12 cellular contexts compared by ENCODE assay signal in the genomic region with DNA sequence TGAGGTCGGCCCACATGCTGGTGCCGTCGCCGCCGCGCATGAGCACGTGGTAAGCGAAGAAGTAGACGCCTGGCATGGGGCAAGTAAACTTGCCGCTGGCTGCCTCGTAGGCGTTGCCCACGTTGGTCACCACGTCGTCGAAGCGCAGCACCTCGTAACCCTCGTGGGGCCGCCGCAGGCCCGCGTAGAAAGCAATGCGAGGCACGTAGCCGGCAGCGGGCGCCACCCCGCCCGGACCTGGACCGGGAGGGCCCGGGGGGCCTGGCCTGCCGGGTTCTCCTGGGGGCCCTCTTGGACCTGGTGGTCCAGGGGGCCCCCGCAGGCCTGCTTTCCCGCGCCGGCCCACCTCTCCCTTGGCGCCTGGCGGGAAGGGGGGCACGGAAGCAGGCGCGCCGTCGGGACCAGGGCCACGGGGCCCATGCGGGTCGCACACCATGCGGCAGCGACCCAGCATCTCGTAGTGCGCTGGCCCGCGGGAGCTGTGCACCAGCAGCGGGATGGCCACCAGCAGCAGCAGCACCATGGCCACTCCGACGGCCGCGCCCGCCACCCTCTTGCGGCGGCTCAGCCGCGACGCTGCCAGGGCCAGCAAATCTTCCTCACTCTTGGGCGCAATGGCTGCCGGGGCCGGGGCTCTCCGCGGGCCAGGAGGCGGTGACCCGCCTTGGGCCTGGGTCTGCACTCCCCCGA. TPM values are rescaled to one million over a fixed set of nuclear protein-coding genes. Genes with fewer than 3 reads are reported as not detected.
DNase-seq lines count a peak whose midpoint lies in the region; ATAC-seq and TF ChIP-seq lines count a peak whose summit lies in the region.
"Had no signal": no experiment of that assay in that cellular context is flagged by ENCODE, and none has a peak within 500 bp of the region (broad histone marks: within the 10 kb centered on the region; RNA-seq: fewer than 3 reads in every experiment).

No MANE protein-coding gene starts in this region.

- H4K20me1 ChIP-seq in PC-3 (ENCODE audit: low read length) = no peaks in the 10 kb centered on the region

- no peak for TF ChIP-seq POLR2A in suprapubic skin (IDR thresholded peaks at IDR 0.05)

- H3K9me2 ChIP-seq in PC-3 (replicated peaks; ENCODE audit: low read length) = no peaks in the 10 kb centered on the region

- peak overlapping the region; percentile 94 for H2AFZ ChIP-seq in PC-3 (ENCODE audit: low read length)

- POLR2A ChIA-PET in PC-3 (lab: Charles Lee; ENCODE audit: unreplicated experiment) = no interaction called here

- no peak overlapping the region for H3K4me3 Mint-ChIP-seq in activated naive CD4-positive, alpha-beta T cell treated with anti-CD3 and anti-CD28 coated beads, Interleukin-2, amount 50 U/mL, for 24 hours
- no peak overlapping the region for H3K4me3 Mint-ChIP-seq in activated naive CD4-positive, alpha-beta T cell treated with anti-CD3 and anti-CD28 coated beads, Interleukin-2, amount 10 ng/mL, durations not matched to agents 7 days and 5 days

- ATAC-seq in PC-3 = no peak

- no TSS peak for BruUV-seq in PC-3 (replicated peaks; lab: Mats Ljungman, UMichigan)

- TF ChIP-seq CTCF in PC-3 (conservative IDR thresholded peaks at IDR 0.05; ENCODE audit: low read depth, low read length) = no peak
- no peak for TF ChIP-seq CTCF in suprapubic skin (IDR thresholded peaks at IDR 0.05)
- TF ChIP-seq CTCF in GM13977 (IDR thresholded peaks at IDR 0.05; ENCODE audit: extremely low read depth, insufficient read depth, missing control alignments) = no peak

- WGBS in suprapubic skin = 39% methylated on average over 36 of the region's 72 CpGs

- no peak for DNase-seq in activated naive CD4-positive, alpha-beta T cell treated with anti-CD3 and anti-CD28 coated beads, Interleukin-2, amount 10 ng/mL, durations not matched to agents 7 days and 5 days
- DNase-seq in PC-3 (no peak), suprapubic skin (ENCODE audit: low spot score in 2 of 2) (no peak), GM13977 (ENCODE audit: low spot score) (no peak), NCI-H748 treated with DMSO at 0.1 percent for 48 hours (lab: John Stamatoyannopoulos, UW) (no peak)
- no peak for DNase-seq in stimulated activated CD4-positive, alpha-beta T cell treated with anti-CD3 and anti-CD28 coated beads, Interleukin-12 subunit alpha, Interleukin-12 subunit beta, amount 100 ng/mL, for 4 hours

- H3K4me2 ChIP-seq in PC-3 (ENCODE audit: low read length) = peak overlapping the region; percentile 98

- H3K4me1 ChIP-seq in PC-3 (ENCODE audit: insufficient read depth, low read length) = no peaks in the 10 kb centered on the region
- peaks cover 23% of the 10 kb centered on the region; the same call in 1 of the 2 replicates for H3K4me1 ChIP-seq in iPS-20b (ENCODE audit: insufficient read depth, low read length)
- peaks cover 38% of the 10 kb centered on the region for H3K4me1 ChIP-seq in suprapubic skin

- H3K9ac ChIP-seq in PC-3 (ENCODE audit: low read length) = no peak overlapping the region
- H3K9ac ChIP-seq in iPS-20b (ENCODE audit: low read depth, low read length) = no peak overlapping the region

- H3K27ac Mint-ChIP-seq in activated naive CD4-positive, alpha-beta T cell treated with anti-CD3 and anti-CD28 coated beads, Interleukin-2, amount 50 U/mL, for 24 hours = peak overlapping the region; percentile 55
- H3K27ac Mint-ChIP-seq in activated naive CD4-positive, alpha-beta T cell treated with anti-CD3 and anti-CD28 coated beads, Interleukin-2, amount 10 ng/mL, durations not matched to agents 7 days and 5 days = no peak overlapping the region
- H3K27ac Mint-ChIP-seq: HFFc6 had no signal

- in situ Hi-C loops in GM13977 (cut with MboI; ENCODE audit: low pct_unique_long_range_greater_than_20kb, low sequenced_read_pairs, unreplicated experiment) = no loop called here

- no peak for TF ChIP-seq EP300 in suprapubic skin (IDR thresholded peaks at IDR 0.05)

- peaks cover 2% of the 10 kb centered on the region for H3K36me3 Mint-ChIP-seq in activated naive CD4-positive, alpha-beta T cell treated with anti-CD3 and anti-CD28 coated beads, Interleukin-2, amount 50 U/mL, for 24 hours
- H3K36me3 Mint-ChIP-seq in activated naive CD4-positive, alpha-beta T cell treated with anti-CD3 and anti-CD28 coated beads, Interleukin-2, amount 10 ng/mL, durations not matched to agents 7 days and 5 days = peaks cover 11% of the 10 kb centered on the region

- no peak overlapping the region for H3K27ac ChIP-seq in PC-3 (ENCODE audit: low read length)
- H3K27ac ChIP-seq in iPS-20b (ENCODE audit: low read length) = no peak overlapping the region
- no peak overlapping the region for H3K27ac ChIP-seq in suprapubic skin
- H3K27ac ChIP-seq: right atrium auricular region had no signal

- intact Hi-C loops in PC-3 (cut with micrococcal nuclease) = loop anchor here (2.0 kb wide), 1 partner anchor 47 kb away; no protein-coding TSS in a partner anchor

- H3K4me3 ChIP-seq in PC-3 (ENCODE audit: low read length) = peak overlapping the region; percentile 78
- H3K4me3 ChIP-seq in iPS-20b (ENCODE audit: low read length) = peak overlapping the region; percentile 56; the same call in 1 of the 2 replicates
- peak overlapping the region; percentile 43 for H3K4me3 ChIP-seq in suprapubic skin

- no peaks in the 10 kb centered on the region for H3K36me3 ChIP-seq in PC-3 (ENCODE audit: low read depth, low read length)
- peaks cover 3% of the 10 kb centered on the region; the same call in 1 of the 2 replicates for H3K36me3 ChIP-seq in iPS-20b (ENCODE audit: insufficient read depth, low read depth, low read length)
- H3K36me3 ChIP-seq in suprapubic skin = no peaks in the 10 kb centered on the region
- H3K36me3 ChIP-seq: right atrium auricular region had no signal

- peaks cover 52% of the 10 kb centered on the region for H3K27me3 Mint-ChIP-seq in activated naive CD4-positive, alpha-beta T cell treated with anti-CD3 and anti-CD28 coated beads, Interleukin-2, amount 50 U/mL, for 24 hours
- peaks cover 96% of the 10 kb centered on the region for H3K27me3 Mint-ChIP-seq in activated naive CD4-positive, alpha-beta T cell treated with anti-CD3 and anti-CD28 coated beads, Interleukin-2, amount 10 ng/mL, durations not matched to agents 7 days and 5 days

- H3K4me1 Mint-ChIP-seq in activated naive CD4-positive, alpha-beta T cell treated with anti-CD3 and anti-CD28 coated beads, Interleukin-2, amount 50 U/mL, for 24 hours = peaks cover 27% of the 10 kb centered on the region
- peaks cover 23% of the 10 kb centered on the region for H3K4me1 Mint-ChIP-seq in activated naive CD4-positive, alpha-beta T cell treated with anti-CD3 and anti-CD28 coated beads, Interleukin-2, amount 10 ng/mL, durations not matched to agents 7 days and 5 days

- no peaks in the 10 kb centered on the region for H3K9me3 Mint-ChIP-seq in activated naive CD4-positive, alpha-beta T cell treated with anti-CD3 and anti-CD28 coated beads, Interleukin-2, amount 50 U/mL, for 24 hours
- H3K9me3 Mint-ChIP-seq in activated naive CD4-positive, alpha-beta T cell treated with anti-CD3 and anti-CD28 coated beads, Interleukin-2, amount 10 ng/mL, durations not matched to agents 7 days and 5 days = no peaks in the 10 kb centered on the region
- H3K9me3 Mint-ChIP-seq: HFFc6 had no signal

- H3K27me3 ChIP-seq in PC-3 (ENCODE audit: low read length) (no peaks in the 10 kb centered on the region), iPS-20b (ENCODE audit: insufficient read depth, low read length) (peaks cover 100% of the 10 kb centered on the region), suprapubic skin (peaks cover 48% of the 10 kb centered on the region)

- H3K9me3 ChIP-seq in PC-3 (ENCODE audit: low read length) (no peaks in the 10 kb centered on the region), iPS-20b (ENCODE audit: insufficient read depth, low read depth, low read length) (peaks cover 8% of the 10 kb centered on the region; the same call in 1 of the 2 replicates), suprapubic skin (no peaks in the 10 kb centered on the region)
- H3K9me3 ChIP-seq: right atrium auricular region had no signal

- H3F3A ChIP-seq in PC-3 (ENCODE audit: low read length, unreplicated experiment) = no peaks in the 10 kb centered on the region

- CTCF ChIA-PET in activated naive CD4-positive, alpha-beta T cell treated with anti-CD3 and anti-CD28 coated beads, Interleukin-2, amount 10 ng/mL, durations not matched to agents 7 days and 5 days (lab: Charles Lee) = interaction anchor here (0.7 to 4.8 kb wide), 10 partner anchors 12 to 248 kb away, joined by 3 to 27 read pairs (median 3); a partner anchor contains a TSS
- CTCF ChIA-PET in PC-3 (lab: Charles Lee) = interaction anchor here (0.5 to 1.2 kb wide), 2 partner anchors 39 to 178 kb away, joined by 3 to 4 read pairs; no protein-coding TSS in a partner anchor

- no peaks in the 10 kb centered on the region for H3K79me2 ChIP-seq in PC-3 (ENCODE audit: low read length)

RNA-seq across cellular contexts. Expression of a gene that starts 0.9 kb away (rescaled TPM):
- 5.3 and 6.9 TPM in 2 replicates for total RNA-seq in PC-3 (2014; rRNA removed)
- total RNA-seq in suprapubic skin = 1 to 10 TPM in 2 of 4 donors, under 1 TPM in 1, not detected in 1; 0.73 to 1.2 (median 1.1) TPM
- total RNA-seq: activated CD8-positive, alpha-beta memory T cell treated with anti-CD3 and anti-CD28 coated beads for 36 hours; right atrium auricular region had no signal

RNA-seq across cellular contexts. Expression of a gene that starts 10.6 kb away (rescaled TPM):
- 12.9 and 16.8 TPM in 2 replicates for total RNA-seq in PC-3 (2014; rRNA removed)
- 1 to 10 TPM in 2 of 4 donors, under 1 TPM in 2; 0.62 to 2.2 (median 1.1) TPM for total RNA-seq in suprapubic skin
- total RNA-seq: activated CD8-positive, alpha-beta memory T cell treated with anti-CD3 and anti-CD28 coated beads for 36 hours had no signal

RNA-seq across cellular contexts. Expression of a gene that starts 13.0 kb away (rescaled TPM):
- 99.2 and 103 TPM in 2 replicates for total RNA-seq in PC-3 (2014; rRNA removed)
- total RNA-seq in suprapubic skin = 10 to 100 TPM in 1 of 4 donors, 1 to 10 TPM in 3; 4.0 to 14.6 (median 5.9) TPM

RNA-seq across cellular contexts. Expression of a gene that starts 31.2 kb away (rescaled TPM):
- total RNA-seq in PC-3 (2014; rRNA removed) = 27.0 and 29.0 TPM in 2 replicates
- total RNA-seq in suprapubic skin = 10 to 100 TPM; 22.7 to 42.6 (median 27.2) TPM

RNA-seq across cellular contexts. Expression of a gene that starts 41.2 kb away (rescaled TPM):
- total RNA-seq in PC-3 (2014; rRNA removed) = 0.15 TPM in 1 of 2 replicates, not detected in the other
- 1 to 10 TPM in 2 of 4 donors, not detected in 2; 1.1 to 1.5 TPM for total RNA-seq in suprapubic skin
- total RNA-seq: activated CD8-positive, alpha-beta memory T cell treated with anti-CD3 and anti-CD28 coated beads for 36 hours; HFFc6; myocyte had no signal
